29 cellular contexts compared by ENCODE assay signal in genomic region chr20:6792789-6793188, GRCh38.
"Had no signal": no experiment of that assay in that cellular context is flagged by ENCODE, and none has a peak within 500 bp of the region (broad histone marks: within the 10 kb centered on the region; RNA-seq: fewer than 3 reads in every experiment).

No MANE protein-coding gene starts in this region.

- FAIRE-seq: colon, endometrium, endothelial cell of umbilical vein, frontal cortex had no signal

- H3K9me3 ChIP-seq: colonic mucosa, esophagus muscularis mucosa, esophagus squamous epithelium, gastrocnemius medialis, gastroesophageal sphincter, heart left ventricle, heart right ventricle had no signal

- ATAC-seq: effector memory CD8-positive, alpha-beta T cell; esophagus mucosa; foreskin keratinocyte; gastrocnemius medialis; gastroesophageal sphincter; heart left ventricle; heart right ventricle had no signal

- H3K27me3 Mint-ChIP-seq: effector memory CD8-positive, alpha-beta T cell had no signal

- H3K9me3 Mint-ChIP-seq: dendritic cell treated with granulocyte-macrophage colony-stimulating factor and Interleukin-4, amounts not matched to agents 40 ng/mL and 50 ng/mL, for 4 days; endodermal cell had no signal

- H3K4me3 ChIP-seq: colonic mucosa, coronary artery, dorsolateral prefrontal cortex, esophagus muscularis mucosa, esophagus squamous epithelium, gastrocnemius medialis, gastroesophageal sphincter, heart left ventricle, heart right ventricle had no signal

- H3K27me3 ChIP-seq: colonic mucosa, esophagus muscularis mucosa, esophagus squamous epithelium, foreskin keratinocyte had no signal

- H3K27ac Mint-ChIP-seq: dendritic cell treated with granulocyte-macrophage colony-stimulating factor and Interleukin-4, amounts not matched to agents 40 ng/mL and 50 ng/mL, for 4 days; effector memory CD8-positive, alpha-beta T cell; endodermal cell had no signal

- H3K36me3 ChIP-seq: colonic mucosa, esophagus muscularis mucosa, esophagus squamous epithelium, gastrocnemius medialis, gastroesophageal sphincter, heart left ventricle, heart right ventricle had no signal

- DNase-seq: colonic mucosa; cortex of kidney; dermis blood vessel endothelial cell; dorsolateral prefrontal cortex; effector CD4-positive, alpha-beta T cell; effector CD8-positive, alpha-beta T cell; effector memory CD4-positive, alpha-beta T cell; effector memory CD8-positive, alpha-beta T cell; endodermal cell; erythroblast; esophagus squamous epithelium; foreskin fibroblast; foreskin keratinocyte; foreskin melanocyte; gastrocnemius medialis; glutamatergic neuron; head of caudate nucleus; heart left ventricle; heart right ventricle had no signal

- H3K4me1 ChIP-seq: colonic mucosa, esophagus muscularis mucosa, esophagus squamous epithelium, foreskin keratinocyte, gastrocnemius medialis, gastroesophageal sphincter, heart left ventricle, heart right ventricle had no signal

- H3K4me3 Mint-ChIP-seq: dendritic cell treated with granulocyte-macrophage colony-stimulating factor and Interleukin-4, amounts not matched to agents 40 ng/mL and 50 ng/mL, for 4 days; effector memory CD8-positive, alpha-beta T cell; endodermal cell had no signal

- H3K27ac ChIP-seq: colonic mucosa, coronary artery, dorsolateral prefrontal cortex, epithelial cell of prostate, esophagus muscularis mucosa, esophagus squamous epithelium, foreskin keratinocyte, gastrocnemius medialis, gastroesophageal sphincter, heart left ventricle, heart right ventricle had no signal
